Comparison of ENCODE assay signal across 3 cellular contexts in genomic region chr19:47769534-47769933, GRCh38.
A peak's percentile ranks its signal among the peaks of the same experiment; 100 is the strongest.
TF ChIP-seq lines count a peak whose summit lies in the region.

No MANE protein-coding gene starts in this region.

TF ChIP-seq in HEK293, 187 proteins besides CTCF, POLR2A, EP300 and RAD21 (continues in another document):
- no peak for TF ChIP-seq ZNF221 (tag by site-specific recombination; IDR thresholded peaks at IDR 0.05; ENCODE audit: borderline replicate concordance)
- no peak for TF ChIP-seq HIC1 (tag by site-specific recombination; IDR thresholded peaks at IDR 0.05)
- 0 out of 2 replicates have a peak, but pooled peaks have one; percentile 63 for TF ChIP-seq ZNF521 (tag by site-specific recombination; IDR thresholded peaks at IDR 0.05)
- peak; percentile 100 for TF ChIP-seq ZNF366 (tag by site-specific recombination; conservative IDR thresholded peaks at IDR 0.05)
- no peak for TF ChIP-seq ZNF2 (tag by site-specific recombination; IDR thresholded peaks at IDR 0.05)
- peak; percentile 98 for TF ChIP-seq ZBTB17 (tag by site-specific recombination; IDR thresholded peaks at IDR 0.05)
- no peak for TF ChIP-seq ZNF501 (tag by site-specific recombination; IDR thresholded peaks at IDR 0.05)
- TF ChIP-seq AEBP2 (tag by site-specific recombination; IDR thresholded peaks at IDR 0.05; ENCODE audit: borderline replicate concordance): no peak
- TF ChIP-seq ZNF311 (tag by site-specific recombination; IDR thresholded peaks at IDR 0.05; ENCODE audit: borderline replicate concordance): 0 out of 2 replicates have a peak, but pooled peaks have one; percentile 24
- 0 out of 2 replicates have a peak, but pooled peaks have one; percentile 13 for TF ChIP-seq ZNF248 (tag by site-specific recombination; IDR thresholded peaks at IDR 0.05)
- TF ChIP-seq ZNF692 (tag by site-specific recombination; IDR thresholded peaks at IDR 0.05): no peak
- no peak for TF ChIP-seq ZNF354C (tag by site-specific recombination; IDR thresholded peaks at IDR 0.05; ENCODE audit: borderline replicate concordance, low read depth)

TF ChIP-seq in H1, 55 proteins besides CTCF, POLR2A, EP300 and RAD21:
- TF ChIP-seq RFX5 (IDR thresholded peaks at IDR 0.05; ENCODE audit: borderline replicate concordance, low read depth, low read length): no peak
- no peak for TF ChIP-seq KDM4A (IDR thresholded peaks at IDR 0.05; ENCODE audit: low read depth, low read length, severe bottlenecking)
- no peak for TF ChIP-seq SP2 (IDR thresholded peaks at IDR 0.05; ENCODE audit: low read length)
- no peak for TF ChIP-seq SAP30 (IDR thresholded peaks at IDR 0.05; ENCODE audit: insufficient read depth, insufficient replicate concordance, low read length)
- no peak for TF ChIP-seq TAF1 (IDR thresholded peaks at IDR 0.05; ENCODE audit: low read depth, low read length)
- TF ChIP-seq CREB1 (IDR thresholded peaks at IDR 0.05): no peak
- TF ChIP-seq USF2 (IDR thresholded peaks at IDR 0.05; ENCODE audit: low read length): no peak
- no peak for TF ChIP-seq JUND (IDR thresholded peaks at IDR 0.05; ENCODE audit: low read length)
- TF ChIP-seq NANOG (IDR thresholded peaks at IDR 0.05; ENCODE audit: insufficient read depth, low read depth, low read length, poor library complexity, severe bottlenecking): no peak

TF ChIP-seq in neural cell, 6 proteins besides CTCF, POLR2A, EP300 and RAD21:
- TF ChIP-seq POLR2AphosphoS5 (IDR thresholded peaks at IDR 0.05) (peak; percentile 41), EZH2 (IDR thresholded peaks at IDR 0.05; ENCODE audit: borderline replicate concordance, insufficient read depth, low read length, poor library complexity, severe bottlenecking) (no peak), SMC3 (conservative IDR thresholded peaks at IDR 0.05; ENCODE audit: poor library complexity) (no peak), REST (IDR thresholded peaks at IDR 0.05; ENCODE audit: borderline replicate concordance) (no peak), MXI1 (conservative IDR thresholded peaks at IDR 0.05; ENCODE audit: poor library complexity, severe bottlenecking) (no peak)
